Comparison of ENCODE assay signal across 13 cellular contexts in genomic region chr5:143685416-143685815, GRCh38.
DNase-seq lines count a peak whose midpoint lies in the region; ATAC-seq and TF ChIP-seq lines count a peak whose summit lies in the region.
"Had no signal": no experiment of that assay in that cellular context is flagged by ENCODE, and none has a peak within 500 bp of the region (broad histone marks: within the 10 kb centered on the region; RNA-seq: fewer than 3 reads in every experiment).

No MANE protein-coding gene starts in this region.

- H3K9me3 ChIP-seq in A673 (ENCODE audit: low read depth, low read length, poor library complexity, severe bottlenecking) (no peaks in the 10 kb centered on the region), adipocyte (ENCODE audit: control insufficient read depth, low read length) (no peaks in the 10 kb centered on the region)

- no peaks in the 10 kb centered on the region for H3K4me1 ChIP-seq in A673 (ENCODE audit: insufficient read depth, low read length, poor library complexity, severe bottlenecking)
- H3K4me1 ChIP-seq in GM23338 (ENCODE audit: insufficient read depth), result no peaks in the 10 kb centered on the region
- peaks cover 20% of the 10 kb centered on the region for H3K4me1 ChIP-seq in adipocyte (ENCODE audit: control insufficient read depth, insufficient read depth, low read length)
- no peaks in the 10 kb centered on the region for H3K4me1 ChIP-seq in foreskin keratinocyte
- H3K4me1 ChIP-seq: transverse colon had no signal

- POLR2A ChIA-PET in A673 (lab: Charles Lee; ENCODE audit: low non-redundant PET), result no interaction called here

- no peak overlapping the region for H3K9ac ChIP-seq in adipocyte (ENCODE audit: low read length)

- no peaks in the 10 kb centered on the region for H3K36me3 Mint-ChIP-seq in GM23338 (ENCODE audit: low read depth)

- H3K4me3 Mint-ChIP-seq in GM23338, result no peak overlapping the region
- H3K4me3 Mint-ChIP-seq: dendritic cell treated with granulocyte-macrophage colony-stimulating factor and Interleukin-4, amounts not matched to agents 40 ng/mL and 50 ng/mL, for 4 days had no signal

- no peak overlapping the region for H3K27ac ChIP-seq in A673 (ENCODE audit: low read depth, low read length, poor library complexity, severe bottlenecking)
- H3K27ac ChIP-seq in GM23338 (ENCODE audit: low read depth), result no peak overlapping the region
- no peak overlapping the region for H3K27ac ChIP-seq in foreskin keratinocyte
- H3K27ac ChIP-seq: transverse colon had no signal

- H3K36me3 ChIP-seq in A673 (ENCODE audit: insufficient read depth, low read length, poor library complexity, severe bottlenecking), result no peaks in the 10 kb centered on the region
- no peaks in the 10 kb centered on the region for H3K36me3 ChIP-seq in GM23338 (ENCODE audit: insufficient read depth)
- no peaks in the 10 kb centered on the region for H3K36me3 ChIP-seq in adipocyte (ENCODE audit: control insufficient read depth, insufficient read depth, low read length, severe bottlenecking)
- H3K36me3 ChIP-seq: transverse colon had no signal

- no peak overlapping the region for H2AFZ ChIP-seq in GM23338

- TF ChIP-seq CTCF in A673 (conservative IDR thresholded peaks at IDR 0.05; ENCODE audit: low read depth, low read length), result peak; percentile 29
- TF ChIP-seq CTCF in GM23338 (conservative IDR thresholded peaks at IDR 0.05; ENCODE audit: low read depth in 2 of 2), result peak; percentile 14 to 37; a peak in 2 of 4 replicates
- TF ChIP-seq CTCF in foreskin keratinocyte (conservative IDR thresholded peaks at IDR 0.05), result peak; percentile 51

- H3K4me2 ChIP-seq in GM23338, result no peak overlapping the region

- H3F3A ChIP-seq in GM23338 (replicated peaks; ENCODE audit: low read depth), result no peaks in the 10 kb centered on the region

- no peaks in the 10 kb centered on the region for H3K4me1 Mint-ChIP-seq in GM23338

- H4K20me1 ChIP-seq in GM23338 (replicated peaks; ENCODE audit: insufficient read depth), result no peaks in the 10 kb centered on the region

- no peak for DNase-seq in A673 (ENCODE audit: low spot score)
- DNase-seq in GM23338 (ENCODE audit: low spot score), result no peak
- peak; percentile 51 for DNase-seq in adipocyte (ENCODE audit: low read depth)
- DNase-seq in foreskin keratinocyte, result peak in 1 of 2 donors; percentile 11
- no peak for DNase-seq in central memory CD4-positive, alpha-beta T cell
- no peak for DNase-seq in foreskin melanocyte
- DNase-seq in nucleus accumbens (lab: John Stamatoyannopoulos, UW), result no peak
- no peak for DNase-seq in globus pallidus (ENCODE audit: low spot score)
- DNase-seq: activated CD4-positive, alpha-beta T cell treated with anti-CD3 and anti-CD28 coated beads, Interleukin-2, amount 50 U/mL, for 1 hour; activated gamma-delta T cell treated with Interleukin-2 at 50 U/mL for 16 hours; C1 segment of cervical spinal cord; transverse colon had no signal

- CTCF ChIA-PET in A673 (lab: Charles Lee), result no interaction called here

- intact Hi-C loops in A673 (cut with micrococcal nuclease; ENCODE audit: unreplicated experiment), result no loop called here

- H3K27me3 ChIP-seq in A673 (replicated peaks; ENCODE audit: insufficient read depth, low read depth, low read length, poor library complexity) (no peaks in the 10 kb centered on the region), GM23338 (ENCODE audit: insufficient read depth) (no peaks in the 10 kb centered on the region), adipocyte (replicated peaks; ENCODE audit: control insufficient read depth, insufficient read depth, low read length) (no peaks in the 10 kb centered on the region), foreskin keratinocyte (no peaks in the 10 kb centered on the region)
- H3K27me3 ChIP-seq: transverse colon had no signal

- H3K4me3 ChIP-seq in A673 (ENCODE audit: low read depth, low read length, poor library complexity, severe bottlenecking), result no peak overlapping the region
- H3K4me3 ChIP-seq in GM23338, result no peak overlapping the region
- H3K4me3 ChIP-seq in adipocyte (ENCODE audit: low read length), result no peak overlapping the region
- H3K4me3 ChIP-seq: transverse colon had no signal

- H3K79me2 ChIP-seq in GM23338 (replicated peaks; ENCODE audit: insufficient read depth), result no peaks in the 10 kb centered on the region

- no peak overlapping the region for H3K27ac Mint-ChIP-seq in GM23338
- H3K27ac Mint-ChIP-seq: dendritic cell treated with granulocyte-macrophage colony-stimulating factor and Interleukin-4, amounts not matched to agents 40 ng/mL and 50 ng/mL, for 4 days had no signal

- H3K9me3 Mint-ChIP-seq in GM23338, result no peaks in the 10 kb centered on the region

- BruUV-seq in A673 (replicated peaks; lab: Mats Ljungman, UMichigan), result no TSS peak

- ATAC-seq in GM23338 (no peak), foreskin keratinocyte (no peak)

- no peaks in the 10 kb centered on the region for H3K27me3 Mint-ChIP-seq in GM23338 (ENCODE audit: insufficient read depth, low read depth, poor library complexity)
- H3K27me3 Mint-ChIP-seq: dendritic cell treated with granulocyte-macrophage colony-stimulating factor and Interleukin-4, amounts not matched to agents 40 ng/mL and 50 ng/mL, for 4 days had no signal

- no peaks in the 10 kb centered on the region for H3K9me2 ChIP-seq in GM23338 (ENCODE audit: insufficient read depth)

TF ChIP-seq in GM23338, 12 proteins besides CTCF, POLR2A, EP300 and RAD21 (continues in another document):
- no peak for TF ChIP-seq ZNF331 (CRISPR knock-in tag; IDR thresholded peaks at IDR 0.05; ENCODE audit: low read depth)
- TF ChIP-seq STAT1 (IDR thresholded peaks at IDR 0.05; ENCODE audit: unreplicated experiment), result no peak
- TF ChIP-seq, protein P1, sequence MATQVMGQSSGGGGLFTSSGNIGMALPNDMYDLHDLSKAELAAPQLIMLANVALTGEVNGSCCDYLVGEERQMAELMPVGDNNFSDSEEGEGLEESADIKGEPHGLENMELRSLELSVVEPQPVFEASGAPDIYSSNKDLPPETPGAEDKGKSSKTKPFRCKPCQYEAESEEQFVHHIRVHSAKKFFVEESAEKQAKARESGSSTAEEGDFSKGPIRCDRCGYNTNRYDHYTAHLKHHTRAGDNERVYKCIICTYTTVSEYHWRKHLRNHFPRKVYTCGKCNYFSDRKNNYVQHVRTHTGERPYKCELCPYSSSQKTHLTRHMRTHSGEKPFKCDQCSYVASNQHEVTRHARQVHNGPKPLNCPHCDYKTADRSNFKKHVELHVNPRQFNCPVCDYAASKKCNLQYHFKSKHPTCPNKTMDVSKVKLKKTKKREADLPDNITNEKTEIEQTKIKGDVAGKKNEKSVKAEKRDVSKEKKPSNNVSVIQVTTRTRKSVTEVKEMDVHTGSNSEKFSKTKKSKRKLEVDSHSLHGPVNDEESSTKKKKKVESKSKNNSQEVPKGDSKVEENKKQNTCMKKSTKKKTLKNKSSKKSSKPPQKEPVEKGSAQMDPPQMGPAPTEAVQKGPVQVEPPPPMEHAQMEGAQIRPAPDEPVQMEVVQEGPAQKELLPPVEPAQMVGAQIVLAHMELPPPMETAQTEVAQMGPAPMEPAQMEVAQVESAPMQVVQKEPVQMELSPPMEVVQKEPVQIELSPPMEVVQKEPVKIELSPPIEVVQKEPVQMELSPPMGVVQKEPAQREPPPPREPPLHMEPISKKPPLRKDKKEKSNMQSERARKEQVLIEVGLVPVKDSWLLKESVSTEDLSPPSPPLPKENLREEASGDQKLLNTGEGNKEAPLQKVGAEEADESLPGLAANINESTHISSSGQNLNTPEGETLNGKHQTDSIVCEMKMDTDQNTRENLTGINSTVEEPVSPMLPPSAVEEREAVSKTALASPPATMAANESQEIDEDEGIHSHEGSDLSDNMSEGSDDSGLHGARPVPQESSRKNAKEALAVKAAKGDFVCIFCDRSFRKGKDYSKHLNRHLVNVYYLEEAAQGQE (IDR thresholded peaks at IDR 0.05; ENCODE audit: unreplicated experiment), result no peak
- no peak for TF ChIP-seq EZH2 (IDR thresholded peaks at IDR 0.05; ENCODE audit: low read depth, unreplicated experiment)
- TF ChIP-seq, protein P2, sequence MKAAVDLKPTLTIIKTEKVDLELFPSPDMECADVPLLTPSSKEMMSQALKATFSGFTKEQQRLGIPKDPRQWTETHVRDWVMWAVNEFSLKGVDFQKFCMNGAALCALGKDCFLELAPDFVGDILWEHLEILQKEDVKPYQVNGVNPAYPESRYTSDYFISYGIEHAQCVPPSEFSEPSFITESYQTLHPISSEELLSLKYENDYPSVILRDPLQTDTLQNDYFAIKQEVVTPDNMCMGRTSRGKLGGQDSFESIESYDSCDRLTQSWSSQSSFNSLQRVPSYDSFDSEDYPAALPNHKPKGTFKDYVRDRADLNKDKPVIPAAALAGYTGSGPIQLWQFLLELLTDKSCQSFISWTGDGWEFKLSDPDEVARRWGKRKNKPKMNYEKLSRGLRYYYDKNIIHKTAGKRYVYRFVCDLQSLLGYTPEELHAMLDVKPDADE (IDR thresholded peaks at IDR 0.05), result no peak
- TF ChIP-seq ZNF114 (CRISPR knock-in tag; IDR thresholded peaks at IDR 0.05), result no peak
- TF ChIP-seq POLR2AphosphoS5 (IDR thresholded peaks at IDR 0.05; ENCODE audit: low read depth), result no peak
- no peak for TF ChIP-seq CREB1 (CRISPR knock-in tag; IDR thresholded peaks at IDR 0.05; ENCODE audit: low read depth)
- no peak for TF ChIP-seq JUNB (IDR thresholded peaks at IDR 0.05; ENCODE audit: unreplicated experiment)
- TF ChIP-seq NANOG (IDR thresholded peaks at IDR 0.05; ENCODE audit: borderline replicate concordance), result no peak
- TF ChIP-seq EZH2phosphoT487 (IDR thresholded peaks at IDR 0.05; ENCODE audit: unreplicated experiment), result no peak
